Comparison of ENCODE assay signal across 25 cellular contexts in the genomic region with DNA sequence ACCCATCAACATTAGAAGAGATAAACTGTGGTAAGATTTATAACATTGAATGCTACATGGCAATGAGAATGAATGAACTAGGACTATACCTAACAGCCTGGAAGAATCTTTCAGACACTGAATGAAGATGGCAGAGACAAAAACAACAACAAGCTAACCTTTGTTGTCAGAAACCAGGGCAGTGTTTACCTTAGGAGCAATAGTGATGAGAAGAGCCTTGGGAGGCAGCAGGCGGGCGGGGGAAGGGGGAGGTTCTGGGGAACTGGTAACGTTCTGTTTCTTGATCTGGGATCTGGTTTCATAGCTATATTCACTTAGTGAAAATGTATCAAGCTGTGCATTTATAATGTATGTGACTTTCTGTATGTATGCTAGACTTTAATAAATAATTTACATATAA.
"Had no signal": no experiment of that assay in that cellular context is flagged by ENCODE, and none has a peak within 500 bp of the region (broad histone marks: within the 10 kb centered on the region; RNA-seq: fewer than 3 reads in every experiment).

No MANE protein-coding gene starts in this region.

- H3K36me3 ChIP-seq: breast epithelium, esophagus muscularis mucosa, left lung, prostate gland, spleen, uterus had no signal

- FAIRE-seq: astrocyte, frontal cortex had no signal

- H2AFZ ChIP-seq: hepatocyte had no signal

- H3K9me3 ChIP-seq: breast epithelium, esophagus muscularis mucosa, left lung, prostate gland, spleen, testis, uterus had no signal

- ATAC-seq: activated CD8-positive, alpha-beta memory T cell treated with anti-CD3 and anti-CD28 coated beads, Interleukin-2, amount 10 ng/mL, durations not matched to agents 7 days and 5 days; activated CD8-positive, alpha-beta T cell treated with anti-CD3 and anti-CD28 coated beads for 36 hours; left lung; naive thymus-derived CD8-positive, alpha-beta T cell had no signal

- H3K79me2 ChIP-seq: hepatocyte had no signal

- DNase-seq: activated CD4-positive, alpha-beta T cell treated with anti-CD3 and anti-CD28 coated beads, Interleukin-2, amount 10 ng/mL, durations not matched to agents 7 days and 5 days; activated CD4-positive, CD25-positive, alpha-beta regulatory T cell treated with anti-CD3 and anti-CD28 coated beads, Interleukin-2, amount 50 U/mL, for 72 hours; activated CD8-positive, alpha-beta memory T cell treated with anti-CD3 and anti-CD28 coated beads, Interleukin-2, amount 10 ng/mL, durations not matched to agents 7 days and 5 days; activated CD8-positive, alpha-beta T cell treated with anti-CD3 and anti-CD28 coated beads for 36 hours; activated naive CD8-positive, alpha-beta T cell treated with anti-CD3 and anti-CD28 coated beads for 36 hours; activated T-cell treated with anti-CD3 and anti-CD28 coated beads for 4 hours; glutamatergic neuron; immature natural killer cell; left lung; naive thymus-derived CD8-positive, alpha-beta T cell; spleen; stimulated activated CD4-positive, alpha-beta T cell treated with anti-CD3 and anti-CD28 coated beads, Interleukin-4, amount 100 ng/mL, for 1 hour; stimulated activated naive CD4-positive, alpha-beta T cell; testis; trophoblast cell; uterus had no signal

- H3K4me1 ChIP-seq: breast epithelium, left lung, prostate gland had no signal

- H3K4me2 ChIP-seq: hepatocyte had no signal

- H3K27ac ChIP-seq: breast epithelium, coronary artery, esophagus muscularis mucosa, hepatocyte, left lung, prostate gland, spleen, testis, uterus, VCaP had no signal

- H3K27me3 ChIP-seq: breast epithelium, esophagus muscularis mucosa, hepatocyte, left lung, testis, uterus had no signal

- H3K4me3 ChIP-seq: breast epithelium, coronary artery, esophagus muscularis mucosa, hepatocyte, left lung, lung, prostate gland, spleen, testis, uterus had no signal
